In the genomic region with DNA sequence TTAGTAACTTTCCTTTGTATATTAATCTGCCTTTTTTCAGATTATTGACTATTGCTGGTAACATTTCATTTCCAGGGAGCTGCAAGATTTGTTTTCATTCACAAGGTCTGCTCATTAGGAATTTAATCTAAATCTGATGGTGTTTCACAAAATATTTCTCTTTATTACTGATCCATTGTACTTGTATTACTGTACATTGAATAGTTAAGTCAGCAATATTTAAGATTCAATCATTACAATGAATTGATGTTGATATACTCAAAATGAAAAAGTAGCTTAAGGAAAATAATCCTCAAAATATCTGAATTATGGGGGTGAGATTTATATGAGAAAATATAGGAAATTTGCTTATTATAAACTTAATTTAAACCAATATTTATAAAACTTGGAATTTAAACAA, we compare ENCODE assay signal across 23 cellular contexts.
"Had no signal": no experiment of that assay in that cellular context is flagged by ENCODE, and none has a peak within 500 bp of the region (broad histone marks: within the 10 kb centered on the region; RNA-seq: fewer than 3 reads in every experiment).

No MANE protein-coding gene starts in this region.

- FAIRE-seq: endometrium, frontal cortex, keratinocyte had no signal

- H3K27ac ChIP-seq: colonic mucosa, esophagus muscularis mucosa, foreskin keratinocyte, gastroesophageal sphincter, heart left ventricle, hepatocyte, left ventricle myocardium inferior, lower lobe of right lung had no signal

- ATAC-seq: effector memory CD8-positive, alpha-beta T cell; foreskin keratinocyte; gastroesophageal sphincter; heart left ventricle; left colon; left lobe of liver; lower lobe of right lung; mucosa of descending colon had no signal

- H2AFZ ChIP-seq: hepatocyte had no signal

- H3K9me3 ChIP-seq: colonic mucosa, mucosa of descending colon had no signal

- H3K79me2 ChIP-seq: hepatocyte had no signal

- H3K4me1 ChIP-seq: colonic mucosa, esophagus muscularis mucosa, foreskin keratinocyte, gastroesophageal sphincter, heart left ventricle, left ventricle myocardium inferior, lower lobe of right lung had no signal

- H3K4me3 ChIP-seq: colonic mucosa, esophagus muscularis mucosa, gastroesophageal sphincter, heart left ventricle, hepatocyte, left ventricle myocardium inferior, lower lobe of right lung, mucosa of descending colon had no signal

- H3K27me3 ChIP-seq: colonic mucosa, esophagus muscularis mucosa, foreskin keratinocyte, gastroesophageal sphincter, heart left ventricle, hepatocyte had no signal

- DNase-seq: cerebellar nuclear complex; colonic mucosa; cortex of kidney; effector CD8-positive, alpha-beta T cell; effector memory CD8-positive, alpha-beta T cell; endodermal cell; foreskin keratinocyte; hypothalamus; immature natural killer cell; kidney glomerular epithelial cell; left colon; left ventricle myocardium inferior; lower lobe of right lung; mesenchymal stem cell; mucosa of descending colon had no signal

- H3K4me2 ChIP-seq: hepatocyte had no signal

- H3K36me3 ChIP-seq: colonic mucosa, esophagus muscularis mucosa, gastroesophageal sphincter, heart left ventricle, left ventricle myocardium inferior, lower lobe of right lung had no signal
